8 cellular contexts compared by ENCODE assay signal in genomic region chr17:29145289-29146058, GRCh38.
DNase-seq lines count a peak whose midpoint lies in the region; ATAC-seq and TF ChIP-seq lines count a peak whose summit lies in the region.

No MANE protein-coding gene starts in this region.

- DNase-seq in DMS153 (lab: John Stamatoyannopoulos, UW) = peak; percentile 73
- no peak for DNase-seq in HFF-Myc (ENCODE audit: extremely low read depth, low read depth)
- DNase-seq in NCI-H2196 (lab: John Stamatoyannopoulos, UW; ENCODE audit: unreplicated experiment) = peak; percentile 47
- DNase-seq in brain microvascular endothelial cell = peak; percentile 67
- DNase-seq in islet precursor cell = peak; percentile 93
- DNase-seq in stimulated activated CD4-positive, alpha-beta T cell treated with anti-CD3 and anti-CD28 coated beads, Interleukin-2, amount 100 ng/mL, for 4 hours (ENCODE audit: low read depth) = peak; percentile 62

- TF ChIP-seq CTCF in HFF-Myc (IDR thresholded peaks at IDR 0.05; ENCODE audit: low read depth, low read length, missing control alignments) (peak; percentile 57), VCaP (conservative IDR thresholded peaks at IDR 0.05) (peak; percentile 87), brain microvascular endothelial cell (IDR thresholded peaks at IDR 0.05; ENCODE audit: low read depth, low read length, missing control alignments) (peak; percentile 78)

- H3K36me3 ChIP-seq in brain microvascular endothelial cell (replicated peaks) = no peaks in the 10 kb centered on the region

- ATAC-seq in GM21390 (IDR thresholded peaks at IDR 0.05; ENCODE audit: unreplicated experiment) = no peak

- in situ Hi-C loops in brain microvascular endothelial cell (cut with HindIII; ENCODE audit: low pct_ligation_motif_present, low sequenced_read_pairs) = no loop called here

- H3K27ac ChIP-seq in VCaP (peak overlapping the region; percentile 13), brain microvascular endothelial cell (no peak overlapping the region)

- H3K4me3 ChIP-seq in HFF-Myc (replicated peaks; ENCODE audit: low read depth, low read length) (no peak overlapping the region), brain microvascular endothelial cell (ENCODE audit: low read depth, low read length) (no peak overlapping the region)

- no peaks in the 10 kb centered on the region for H3K27me3 ChIP-seq in brain microvascular endothelial cell (replicated peaks)
